8 cellular contexts compared by ENCODE assay signal in genomic region chr16:4115209-4115940, GRCh38. TPM values are rescaled to one million over a fixed set of nuclear protein-coding genes. Genes with fewer than 3 reads are reported as not detected.
DNase-seq lines count a peak whose midpoint lies in the region; ATAC-seq, FAIRE-seq and TF ChIP-seq lines count a peak whose summit lies in the region.
"Had no signal": no experiment of that assay in that cellular context is flagged by ENCODE, and none has a peak within 500 bp of the region (broad histone marks: within the 10 kb centered on the region; RNA-seq: fewer than 3 reads in every experiment).

No MANE protein-coding gene starts in this region.

- CTCF ChIA-PET in PC-3 (lab: Charles Lee) = no interaction called here

- H3K4me3 ChIP-seq in PC-3 (ENCODE audit: low read length) = peak overlapping the region; percentile 65
- H3K4me3 ChIP-seq in osteoblast (ENCODE audit: insufficient read depth, low read length) = peak overlapping the region; percentile 76
- H3K4me3 ChIP-seq in aorta (ENCODE audit: low read length in 2 of 2) = peak overlapping the region; percentile 86 to 88

- H4K20me1 ChIP-seq in PC-3 (ENCODE audit: low read length) (no peaks in the 10 kb centered on the region), osteoblast (ENCODE audit: insufficient read depth, low read length) (peaks cover 18% of the 10 kb centered on the region)

- no peaks in the 10 kb centered on the region for H3K9me2 ChIP-seq in PC-3 (replicated peaks; ENCODE audit: low read length)

- no peak for TF ChIP-seq POLR2A in GM12891 (IDR thresholded peaks at IDR 0.05; ENCODE audit: low read depth, low read length)

- POLR2A ChIA-PET in PC-3 (lab: Charles Lee; ENCODE audit: unreplicated experiment) = no interaction called here

- H3K27me3 ChIP-seq in PC-3 (ENCODE audit: low read length) (no peaks in the 10 kb centered on the region), osteoblast (ENCODE audit: insufficient read depth, low read length) (no peaks in the 10 kb centered on the region), aorta (ENCODE audit: control insufficient read depth in 1 of 2, insufficient read depth in 2 of 2, low read length in 1 of 2) (no peaks in the 10 kb centered on the region)

- ATAC-seq in HG03025 (IDR thresholded peaks at IDR 0.05; ENCODE audit: low FRiP score, unreplicated experiment) (peak; percentile 14), PC-3 (peak; percentile 70), aorta (ENCODE audit: low FRiP score) (peak; percentile 33)

- H3K9me3 ChIP-seq in PC-3 (ENCODE audit: low read length) (no peaks in the 10 kb centered on the region), osteoblast (ENCODE audit: low read depth, low read length) (no peaks in the 10 kb centered on the region), aorta (ENCODE audit: control insufficient read depth, low read length) (no peaks in the 10 kb centered on the region)

- H3K9ac ChIP-seq in PC-3 (ENCODE audit: low read length) = no peak overlapping the region

- DNase-seq in GM12891 (ENCODE audit: insufficient read length, low spot score) = peak; percentile 60
- peak; percentile 33 for DNase-seq in PC-3
- DNase-seq in activated naive CD4-positive, alpha-beta T cell treated with Interleukin-2 at 50 U/mL for 16 hours = peak; percentile 49
- peak; percentile 57 for DNase-seq in germinal center (ENCODE audit: low spot score)
- peak; percentile 99 for DNase-seq in osteoblast (ENCODE audit: insufficient read length, low spot score, missing footprints)
- peak; percentile 76 to 88 for DNase-seq in aorta

- H3K4me1 ChIP-seq in PC-3 (ENCODE audit: insufficient read depth, low read length) = peaks cover 37% of the 10 kb centered on the region
- H3K4me1 ChIP-seq in osteoblast (ENCODE audit: insufficient read depth, low read length) = peaks cover 33% of the 10 kb centered on the region
- H3K4me1 ChIP-seq in aorta (ENCODE audit: control insufficient read depth in 1 of 2, insufficient read depth in 2 of 2, low read length in 2 of 2) = no peaks in the 10 kb centered on the region

- intact Hi-C loops in PC-3 (cut with micrococcal nuclease) (loop anchor here (10.0 kb wide), 1 partner anchor 131 kb away; no protein-coding TSS in a partner anchor), aorta (cut with DNase I) (loop anchor here in 1 of 2 donors (5.0 to 10.0 kb wide), 3 partner anchors 67 to 158 kb away; no protein-coding TSS in a partner anchor)

- H3K36me3 ChIP-seq in PC-3 (ENCODE audit: low read depth, low read length) (no peaks in the 10 kb centered on the region), osteoblast (ENCODE audit: insufficient read depth, low read length) (peaks cover 12% of the 10 kb centered on the region), aorta (ENCODE audit: control insufficient read depth in 1 of 2, insufficient read depth in 2 of 2, low read length in 1 of 2) (no peaks in the 10 kb centered on the region)

- H3K4me2 ChIP-seq in PC-3 (ENCODE audit: low read length) (peak overlapping the region; percentile 85), osteoblast (ENCODE audit: insufficient read depth, low read length) (peak overlapping the region; percentile 82)

- H3F3A ChIP-seq in PC-3 (ENCODE audit: low read length, unreplicated experiment) = no peaks in the 10 kb centered on the region

- H3K79me2 ChIP-seq in PC-3 (ENCODE audit: low read length) (peaks cover 35% of the 10 kb centered on the region), osteoblast (ENCODE audit: insufficient read depth, low read length) (peaks cover 42% of the 10 kb centered on the region)

- no peak overlapping the region for H3K27ac ChIP-seq in PC-3 (ENCODE audit: low read length)
- no peak overlapping the region for H3K27ac ChIP-seq in osteoblast (ENCODE audit: low read depth, low read length)
- H3K27ac ChIP-seq in aorta (ENCODE audit: low read depth in 1 of 2, low read length in 2 of 2) = peak overlapping the region; percentile 34 to 36

- BruUV-seq in PC-3 (replicated peaks; lab: Mats Ljungman, UMichigan) = no TSS peak

- peak overlapping the region; percentile 63 for H2AFZ ChIP-seq in PC-3 (ENCODE audit: low read length)
- peak overlapping the region; percentile 67 for H2AFZ ChIP-seq in osteoblast (ENCODE audit: low read length)

- TF ChIP-seq CTCF in PC-3 (conservative IDR thresholded peaks at IDR 0.05; ENCODE audit: low read depth, low read length) = no peak
- no peak for TF ChIP-seq CTCF in osteoblast (IDR thresholded peaks at IDR 0.05; ENCODE audit: extremely low read depth, low read depth, low read length)

- 1% methylated on average over 56 to 73 of the region's 73 CpGs for WGBS in aorta, 2 donors

- FAIRE-seq in GM12891 (lab: Jason Lieb, UNC) = no peak
- FAIRE-seq: endometrium had no signal

TF ChIP-seq in GM12891, 5 proteins besides CTCF, POLR2A, EP300 and RAD21:
- TF ChIP-seq TAF1 (IDR thresholded peaks at IDR 0.05; ENCODE audit: low read depth, low read length) = no peak
- TF ChIP-seq SPI1 (IDR thresholded peaks at IDR 0.05; ENCODE audit: low read depth, low read length) = no peak
- TF ChIP-seq PAX5 (IDR thresholded peaks at IDR 0.05; ENCODE audit: insufficient read depth, low read length, severe bottlenecking) = no peak
- no peak for TF ChIP-seq POU2F2 (IDR thresholded peaks at IDR 0.05; ENCODE audit: low read depth, low read length)
- no peak for TF ChIP-seq POLR2AphosphoS5 (IDR thresholded peaks at IDR 0.05; ENCODE audit: low read depth, low read length)

RNA-seq across cellular contexts. Expression of gene ADCY9, which starts 0.9 kb away (rescaled TPM):
- polyA plus RNA-seq in GM12891 (2012; ENCODE audit: low read depth, missing spikeins) = 0.15 TPM
- 6.2 and 9.9 TPM in 2 replicates for total RNA-seq in PC-3 (2014; rRNA removed)
- total RNA-seq in osteoblast = 27.4 and 29.3 TPM in 2 replicates
- 10 to 100 TPM; 30.6 to 40.1 TPM for total RNA-seq in aorta
- 10 to 100 TPM in 1 of 2 donors, 1 to 10 TPM in 1; 7.9 to 18.8 TPM for polyA plus RNA-seq in aorta

Comparison
In these comparisons a context has a peak if more than half of its experiments do, and no peak if none do; other contexts are left out.
1. DNase-seq: peak in every context shown above with its lines; median percentile 99 in osteoblast; 82 in aorta; 60 in GM12891; 57 in germinal center; 49 in activated naive CD4-positive, alpha-beta T cell treated with Interleukin-2 at 50 U/mL for 16 hours; 33 in PC-3.
2. ATAC-seq: peak in every context shown above with its lines; median percentile 70 in PC-3; 33 in aorta; 14 in HG03025.
3. H3K27ac ChIP-seq: peak in aorta (2 of 2); none in PC-3 (single experiment) and osteoblast (single experiment).
4. Peak in every context shown above with its lines, with median percentiles within 50 percentile points of each other: H3K4me3 ChIP-seq.